8 cellular contexts compared by ENCODE assay signal in genomic region chr7:134669845-134670373, GRCh38. TPM values are rescaled to one million over a fixed set of nuclear protein-coding genes. Genes with fewer than 3 reads are reported as not detected.
DNase-seq lines count a peak whose midpoint lies in the region; ATAC-seq, FAIRE-seq and TF ChIP-seq lines count a peak whose summit lies in the region.

No MANE protein-coding gene starts in this region.

- intact Hi-C loops in left cardiac atrium (cut with DNase I) = loop anchor here in 1 of 2 donors (10.0 kb wide), 1 partner anchor 505 kb away; the partner anchor contains the start of gene CYREN

- DNase-seq in RCC 7860 (ENCODE audit: low spot score) = peak; percentile 93
- peak; percentile 61 to 76 for DNase-seq in activated T-helper 1 cell treated with anti-CD3 and anti-CD28 coated beads, Interleukin-2, amount 50 U/mL, for 16 hours (ENCODE audit: low read depth in 1 of 2, low spot score in 1 of 2)
- DNase-seq in left cardiac atrium = peak; percentile 62
- peak; percentile 67 for DNase-seq in stimulated activated CD4-positive, alpha-beta T cell treated with anti-CD3 and anti-CD28 coated beads, Interleukin-4, amount 100 ng/mL, for 1 hour
- DNase-seq in NCI-H1092 treated with DMSO at 0.1 percent for 48 hours (lab: John Stamatoyannopoulos, UW) = no peak

- no peak for TF ChIP-seq POLR2A in GM18505 (IDR thresholded peaks at IDR 0.05; ENCODE audit: borderline replicate concordance, extremely low read depth, insufficient read depth, insufficient read length)

- FAIRE-seq in RCC 7860 (lab: Jason Lieb, UNC) = peak; percentile 71

- ATAC-seq in GM18505 (IDR thresholded peaks at IDR 0.05; ENCODE audit: unreplicated experiment) (peak; percentile 47), HG03432 (IDR thresholded peaks at IDR 0.05; ENCODE audit: unreplicated experiment) (peak; percentile 84), left cardiac atrium (peak; percentile 70 to 72), GM19035 (IDR thresholded peaks at IDR 0.05; ENCODE audit: unreplicated experiment) (no peak)

RNA-seq across cellular contexts. Expression of gene BPGM, which starts 23.3 kb away (rescaled TPM):
- total RNA-seq in left cardiac atrium = 10 to 100 TPM; 12.1 to 15.8 TPM
